13 cellular contexts compared by ENCODE assay signal in genomic region chrX:135888976-135889375, GRCh38. TPM values are rescaled to one million over a fixed set of nuclear protein-coding genes. Genes with fewer than 3 reads are reported as not detected.
DNase-seq lines count a peak whose midpoint lies in the region; ATAC-seq, FAIRE-seq and TF ChIP-seq lines count a peak whose summit lies in the region.
"Not testable (repeated sequence)": the region's sequence is repeated elsewhere in the genome, so short reads cannot be mapped to it uniquely, and the experiment has no call there.
"Had no signal": no experiment of that assay in that cellular context is flagged by ENCODE, and none has a peak within 500 bp of the region (broad histone marks: within the 10 kb centered on the region; RNA-seq: fewer than 3 reads in every experiment).

No MANE protein-coding gene starts in this region.

- H3K23me2 ChIP-seq in H9 (ENCODE audit: insufficient read length, low read depth, low read length, poor library complexity, severe bottlenecking): not testable (repeated sequence)

- not testable (repeated sequence) for H3K79me2 ChIP-seq in H9 (ENCODE audit: insufficient read depth, low read length); HepG2 (ENCODE audit: insufficient read depth, low read length)

- not testable (repeated sequence) for H2BK120ac ChIP-seq in H9 (ENCODE audit: low read depth, low read length, poor library complexity, severe bottlenecking)

- H2BK5ac ChIP-seq in H9 (ENCODE audit: insufficient read length, low read length): not testable (repeated sequence)

- not testable (repeated sequence) for ATAC-seq in HepG2; stimulated activated naive CD8-positive, alpha-beta T cell treated with anti-CD3 and anti-CD28 coated beads, Interleukin-15, amount 100 ng/mL, for 72 hours

- H3K14ac ChIP-seq in H9 (ENCODE audit: insufficient read depth, low read length): not testable (repeated sequence)

- H3K23ac ChIP-seq in H9 (ENCODE audit: insufficient read length, low read depth, low read length): not testable (repeated sequence)

- not testable (repeated sequence) for TF ChIP-seq EP300 in HepG2 (IDR thresholded peaks at IDR 0.05; ENCODE audit: low read depth in 2 of 2, low read length in 2 of 2); HepG2 (CRISPR knock-in tag; IDR thresholded peaks at IDR 0.05; ENCODE audit: borderline replicate concordance)

- not testable (repeated sequence) for H3T11ph ChIP-seq in H9 (ENCODE audit: low read length)

- not testable (repeated sequence) for H2AFZ ChIP-seq in H9 (ENCODE audit: low read length); HepG2 (ENCODE audit: low read length)

- H4K20me1 ChIP-seq in H9 (ENCODE audit: control insufficient read depth, insufficient read depth, insufficient read length); HepG2 (ENCODE audit: insufficient read depth, low read length): not testable (repeated sequence)

- H2BK20ac ChIP-seq in H9 (ENCODE audit: low read depth, low read length, poor library complexity, severe bottlenecking): not testable (repeated sequence)

- in situ Hi-C loops in HepG2 (cut with HindIII; ENCODE audit: extremely low pct_ligation_motif_present, low pct_unique_long_range_greater_than_20kb): not testable (repeated sequence)

- TF ChIP-seq RAD21 in HepG2 (CRISPR knock-in tag; IDR thresholded peaks at IDR 0.05): not testable (repeated sequence)

- CTCF ChIA-PET in activated CD4-positive, alpha-beta T cell treated with anti-CD3 and anti-CD28 coated beads, Interleukin-2, amount 10 ng/mL, durations not matched to agents 7 days and 5 days (lab: Charles Lee); activated naive CD4-positive, alpha-beta T cell treated with anti-CD3 and anti-CD28 coated beads, Interleukin-2, amount 10 ng/mL, durations not matched to agents 7 days and 5 days (lab: Charles Lee); HepG2 (lab: Yijun Ruan, JAX; ENCODE audit: low intra/inter-chr PET ratio, low total read pairs): not testable (repeated sequence)

- not testable (repeated sequence) for FAIRE-seq in HepG2 (lab: Jason Lieb, UNC)

- peak; percentile 37; the same call in 2 of the 3 replicates for TF ChIP-seq CTCF in H9 (conservative IDR thresholded peaks at IDR 0.05)
- TF ChIP-seq CTCF in HepG2 (CRISPR knock-in tag; IDR thresholded peaks at IDR 0.05): peak; percentile 56

- not testable (repeated sequence) for H4K5ac ChIP-seq in H9 (ENCODE audit: insufficient read length, low read depth, low read length)

- not testable (repeated sequence) for H2BK15ac ChIP-seq in H9 (ENCODE audit: low read depth, low read length)

- not testable (repeated sequence) for H3K27ac ChIP-seq in H9 (ENCODE audit: insufficient read length, low read depth, low read length); HepG2 (ENCODE audit: extremely low read length, insufficient read depth, low read length)

- not testable (repeated sequence) for H4K91ac ChIP-seq in H9 (ENCODE audit: insufficient read length, low read depth, low read length)

- WGBS in H9 (ENCODE audit: extremely low coverage, insufficient read length, low lambda C conversion rate): no CpG with 5 or more reads among the region's 15 CpGs
- 4% methylated on average over 5 of the region's 15 CpGs for WGBS in HepG2 (ENCODE audit: low lambda C conversion rate)

- not testable (repeated sequence) for BruUV-seq in HepG2 (replicated peaks; lab: Mats Ljungman, UMichigan)

- not testable (repeated sequence) for H3K4me3 ChIP-seq in HepG2 (replicated peaks in 1 of 3; ENCODE audit: insufficient read depth in 1 of 3, low read depth in 2 of 3, low read length in 3 of 3)

- H3K36me3 ChIP-seq in HepG2 (replicated peaks in 1 of 2; ENCODE audit: control insufficient read depth in 1 of 2, insufficient read depth in 2 of 2, low read length in 2 of 2): not testable (repeated sequence)

- H4K8ac ChIP-seq in H9 (replicated peaks; ENCODE audit: insufficient read length, low read depth, low read length): not testable (repeated sequence)

- H3K27me3 ChIP-seq in H9 (ENCODE audit: insufficient read depth, low read length); HepG2 (ENCODE audit: control insufficient read depth in 1 of 2, insufficient read depth in 2 of 2, low read length in 2 of 2): not testable (repeated sequence)

- peaks cover 43 to 52% of the 10 kb centered on the region in 2 experiments for H3K9me3 Mint-ChIP-seq in H9
- not testable (repeated sequence) for H3K9me3 Mint-ChIP-seq in activated CD4-positive, alpha-beta T cell treated with anti-CD3 and anti-CD28 coated beads, Interleukin-2, amount 10 ng/mL, durations not matched to agents 7 days and 5 days; activated naive CD4-positive, alpha-beta T cell treated with anti-CD3 and anti-CD28 coated beads, Interleukin-2, amount 10 ng/mL, durations not matched to agents 7 days and 5 days; stimulated activated naive CD8-positive, alpha-beta T cell treated with anti-CD3 and anti-CD28 coated beads, Interleukin-15, amount 100 ng/mL, for 72 hours

- H3K4me1 ChIP-seq in H9 (ENCODE audit: insufficient read depth, low read length); HepG2 (ENCODE audit: insufficient read depth, low read length): not testable (repeated sequence)

- intact Hi-C loops in HepG2 (cut with micrococcal nuclease; ENCODE audit: unreplicated experiment): not testable (repeated sequence)

- not testable (repeated sequence) for H3K4me1 Mint-ChIP-seq in H9; activated CD4-positive, alpha-beta T cell treated with anti-CD3 and anti-CD28 coated beads, Interleukin-2, amount 10 ng/mL, durations not matched to agents 7 days and 5 days; activated naive CD4-positive, alpha-beta T cell treated with anti-CD3 and anti-CD28 coated beads, Interleukin-2, amount 10 ng/mL, durations not matched to agents 7 days and 5 days; stimulated activated naive CD8-positive, alpha-beta T cell treated with anti-CD3 and anti-CD28 coated beads, Interleukin-15, amount 100 ng/mL, for 72 hours

- H3K79me1 ChIP-seq in H9 (ENCODE audit: insufficient read depth, low read depth, low read length, poor library complexity, severe bottlenecking): not testable (repeated sequence)

- TF ChIP-seq POLR2A in HepG2 (IDR thresholded peaks at IDR 0.05; ENCODE audit: insufficient read depth in 1 of 2, low read depth in 2 of 2, low read length in 2 of 2): not testable (repeated sequence)

- H3K36me3 Mint-ChIP-seq in H9 (ENCODE audit: insufficient read depth in 1 of 3, low read depth in 3 of 3); activated CD4-positive, alpha-beta T cell treated with anti-CD3 and anti-CD28 coated beads, Interleukin-2, amount 10 ng/mL, durations not matched to agents 7 days and 5 days (ENCODE audit: low read depth); activated naive CD4-positive, alpha-beta T cell treated with anti-CD3 and anti-CD28 coated beads, Interleukin-2, amount 10 ng/mL, durations not matched to agents 7 days and 5 days: not testable (repeated sequence)

- H3K27ac Mint-ChIP-seq in H9; activated CD4-positive, alpha-beta T cell treated with anti-CD3 and anti-CD28 coated beads, Interleukin-2, amount 10 ng/mL, durations not matched to agents 7 days and 5 days; activated naive CD4-positive, alpha-beta T cell treated with anti-CD3 and anti-CD28 coated beads, Interleukin-2, amount 10 ng/mL, durations not matched to agents 7 days and 5 days; stimulated activated naive CD8-positive, alpha-beta T cell treated with anti-CD3 and anti-CD28 coated beads, Interleukin-15, amount 100 ng/mL, for 72 hours: not testable (repeated sequence)

- H3K4me2 ChIP-seq in H9 (ENCODE audit: insufficient read depth, insufficient read length, low read length); HepG2 (ENCODE audit: low read depth, low read length): not testable (repeated sequence)

- not testable (repeated sequence) for H3K4ac ChIP-seq in H9 (ENCODE audit: low read depth, low read length)

- H3K9me3 ChIP-seq in H9 (ENCODE audit: control insufficient read depth, low read depth, low read length): peaks cover 39% of the 10 kb centered on the region
- not testable (repeated sequence) for H3K9me3 ChIP-seq in HepG2 (ENCODE audit: low read length)

- H3K18ac ChIP-seq in H9 (ENCODE audit: insufficient read length, low read depth, low read length): not testable (repeated sequence)

- H3K56ac ChIP-seq in H9 (ENCODE audit: insufficient read length, low read depth, low read length): not testable (repeated sequence)

- not testable (repeated sequence) for H3K9ac ChIP-seq in H9 (ENCODE audit: extremely low read depth, insufficient read length, low read length); HepG2 (ENCODE audit: insufficient read depth, low read depth, low read length)

- H2BK12ac ChIP-seq in H9 (ENCODE audit: insufficient read length, low read depth, low read length): not testable (repeated sequence)

- H3K4me3 Mint-ChIP-seq in H9; activated CD4-positive, alpha-beta T cell treated with anti-CD3 and anti-CD28 coated beads, Interleukin-2, amount 10 ng/mL, durations not matched to agents 7 days and 5 days; activated naive CD4-positive, alpha-beta T cell treated with anti-CD3 and anti-CD28 coated beads, Interleukin-2, amount 10 ng/mL, durations not matched to agents 7 days and 5 days; stimulated activated naive CD8-positive, alpha-beta T cell treated with anti-CD3 and anti-CD28 coated beads, Interleukin-15, amount 100 ng/mL, for 72 hours: not testable (repeated sequence)

- H3K27me3 Mint-ChIP-seq in H9 (ENCODE audit: low read depth); activated CD4-positive, alpha-beta T cell treated with anti-CD3 and anti-CD28 coated beads, Interleukin-2, amount 10 ng/mL, durations not matched to agents 7 days and 5 days; activated naive CD4-positive, alpha-beta T cell treated with anti-CD3 and anti-CD28 coated beads, Interleukin-2, amount 10 ng/mL, durations not matched to agents 7 days and 5 days; stimulated activated naive CD8-positive, alpha-beta T cell treated with anti-CD3 and anti-CD28 coated beads, Interleukin-15, amount 100 ng/mL, for 72 hours: not testable (repeated sequence)

- POLR2A ChIA-PET in activated CD4-positive, alpha-beta T cell treated with anti-CD3 and anti-CD28 coated beads, Interleukin-2, amount 10 ng/mL, durations not matched to agents 7 days and 5 days (lab: Charles Lee); HepG2 (lab: Yijun Ruan, JAX): not testable (repeated sequence)

- not testable (repeated sequence) for H2AK5ac ChIP-seq in H9 (ENCODE audit: insufficient read length, low read length)

- DNase-seq in Daoy (ENCODE audit: low read depth): peak; percentile 35
- DNase-seq in H9: not testable (repeated sequence)
- peak; percentile 19 for DNase-seq in NCI-H1048 (lab: John Stamatoyannopoulos, UW)
- DNase-seq in OCI-M1 (lab: John Stamatoyannopoulos, UW): peak; percentile 37
- DNase-seq in activated CD4-positive, alpha-beta T cell treated with anti-CD3 and anti-CD28 coated beads, Interleukin-2, amount 10 ng/mL, durations not matched to agents 7 days and 5 days: peak; percentile 37
- peak; percentile 44 for DNase-seq in activated naive CD4-positive, alpha-beta T cell treated with anti-CD3 and anti-CD28 coated beads, Interleukin-2, amount 10 ng/mL, durations not matched to agents 7 days and 5 days
- peak; percentile 25 for DNase-seq in HepG2 (ENCODE audit: low spot score)
- DNase-seq in stimulated activated naive CD8-positive, alpha-beta T cell treated with anti-CD3 and anti-CD28 coated beads, Interleukin-15, amount 100 ng/mL, for 72 hours: peak; percentile 34 to 47

RNA-seq across cellular contexts. Expression of gene CT45A10, which starts 4.3 kb away (rescaled TPM):
- 0.51 and 1.8 TPM in 2 replicates for total RNA-seq in Daoy (2014; rRNA removed; shearing (Covaris generic))
- not detected in 2 replicates for total RNA-seq in H9 (2021)
- not detected for total RNA-seq in activated CD4-positive, alpha-beta T cell treated with anti-CD3 and anti-CD28 coated beads, Interleukin-2, amount 10 ng/mL, durations not matched to agents 7 days and 5 days
- not detected in 2 replicates for total RNA-seq in HepG2 (2016; rRNA removed; fragmentation: Illumina TruSeq; extraction: Trizol)
- total RNA-seq in HepG2 (2016; cell fraction: cytosol; rRNA removed; fragmentation: Illumina TruSeq; extraction: Trizol; ENCODE audit: low read depth): not detected in 2 replicates
- total RNA-seq in HepG2 (2016; cell fraction: insoluble cytoplasmic fraction; rRNA removed; fragmentation: Illumina TruSeq; extraction: Trizol): not detected in 2 replicates
- total RNA-seq in HepG2 (2016; cell fraction: membrane; rRNA removed; fragmentation: Illumina TruSeq; extraction: Trizol): not detected in 2 replicates
- total RNA-seq in HepG2 (2016; cell fraction: nucleus; rRNA removed; fragmentation: Illumina TruSeq; extraction: Trizol): not detected in 2 replicates
- not detected in 2 replicates for polyA plus RNA-seq in HepG2 (2011; rRNA removed)
- not detected in 2 replicates for polyA plus RNA-seq in HepG2 (2011; cell fraction: cytosol; rRNA removed)
- polyA plus RNA-seq in HepG2 (2011; cell fraction: nucleus; rRNA removed): not detected in 2 replicates
- polyA plus RNA-seq in HepG2 (2012): not detected in 2 replicates
- not detected in 2 replicates for polyA plus RNA-seq in HepG2 (2016; cell fraction: cytosol; fragmentation: Illumina TruSeq; extraction: Trizol; ENCODE audit: low read depth)
- polyA plus RNA-seq in HepG2 (2016; cell fraction: insoluble cytoplasmic fraction; fragmentation: Illumina TruSeq; extraction: Trizol; ENCODE audit: low read depth): not detected in 2 replicates
- polyA plus RNA-seq in HepG2 (2016; cell fraction: membrane; fragmentation: Illumina TruSeq; extraction: Trizol; ENCODE audit: low read depth): not detected in 2 replicates
- not detected in 2 replicates for polyA plus RNA-seq in HepG2 (2016; cell fraction: nucleus; fragmentation: Illumina TruSeq; extraction: Trizol; ENCODE audit: insufficient read depth, low read depth)
- not detected in 2 replicates for polyA minus RNA-seq in HepG2 (2011; rRNA and poly(A)+ RNA removed; ENCODE audit: low replicate concordance)
- not detected in 2 replicates for polyA minus RNA-seq in HepG2 (2011; cell fraction: cytosol; rRNA and poly(A)+ RNA removed)
- polyA minus RNA-seq in HepG2 (2011; cell fraction: nucleus; rRNA and poly(A)+ RNA removed): not detected in 2 replicates
- total RNA-seq: cardiac septum, mucosa of gallbladder, occipital lobe, sciatic nerve had no signal

RNA-seq across cellular contexts. Expression of gene SAGE1, which starts 4.5 kb away (rescaled TPM):
- total RNA-seq in Daoy (2014; rRNA removed; shearing (Covaris generic)): not detected in 2 replicates
- total RNA-seq in H9 (2021): not detected in 2 replicates
- not detected for total RNA-seq in activated CD4-positive, alpha-beta T cell treated with anti-CD3 and anti-CD28 coated beads, Interleukin-2, amount 10 ng/mL, durations not matched to agents 7 days and 5 days
- total RNA-seq in HepG2 (2016; rRNA removed; fragmentation: Illumina TruSeq; extraction: Trizol): not detected in 2 replicates
- not detected in 2 replicates for total RNA-seq in HepG2 (2016; cell fraction: cytosol; rRNA removed; fragmentation: Illumina TruSeq; extraction: Trizol; ENCODE audit: low read depth)
- total RNA-seq in HepG2 (2016; cell fraction: insoluble cytoplasmic fraction; rRNA removed; fragmentation: Illumina TruSeq; extraction: Trizol): not detected in 2 replicates
- total RNA-seq in HepG2 (2016; cell fraction: membrane; rRNA removed; fragmentation: Illumina TruSeq; extraction: Trizol): not detected in 2 replicates
- not detected in 2 replicates for total RNA-seq in HepG2 (2016; cell fraction: nucleus; rRNA removed; fragmentation: Illumina TruSeq; extraction: Trizol)
- polyA plus RNA-seq in HepG2 (2011; rRNA removed): not detected in 2 replicates
- polyA plus RNA-seq in HepG2 (2011; cell fraction: cytosol; rRNA removed): not detected in 2 replicates
- not detected in 2 replicates for polyA plus RNA-seq in HepG2 (2011; cell fraction: nucleus; rRNA removed)
- polyA plus RNA-seq in HepG2 (2012): not detected in 2 replicates
- not detected in 2 replicates for polyA plus RNA-seq in HepG2 (2016; cell fraction: cytosol; fragmentation: Illumina TruSeq; extraction: Trizol; ENCODE audit: low read depth)
- not detected in 2 replicates for polyA plus RNA-seq in HepG2 (2016; cell fraction: insoluble cytoplasmic fraction; fragmentation: Illumina TruSeq; extraction: Trizol; ENCODE audit: low read depth)
- polyA plus RNA-seq in HepG2 (2016; cell fraction: membrane; fragmentation: Illumina TruSeq; extraction: Trizol; ENCODE audit: low read depth): not detected in 2 replicates
- polyA plus RNA-seq in HepG2 (2016; cell fraction: nucleus; fragmentation: Illumina TruSeq; extraction: Trizol; ENCODE audit: insufficient read depth, low read depth): not detected in 2 replicates
- 0.19 TPM in 1 of 2 replicates, not detected in the other for polyA minus RNA-seq in HepG2 (2011; rRNA and poly(A)+ RNA removed; ENCODE audit: low replicate concordance)
- polyA minus RNA-seq in HepG2 (2011; cell fraction: cytosol; rRNA and poly(A)+ RNA removed): not detected in 2 replicates
- not detected in 2 replicates for polyA minus RNA-seq in HepG2 (2011; cell fraction: nucleus; rRNA and poly(A)+ RNA removed)
- total RNA-seq: cardiac septum, left lobe of liver, mucosa of gallbladder, occipital lobe, sciatic nerve had no signal

RNA-seq across cellular contexts. Expression of gene CT45A9, which starts 17.4 kb away (rescaled TPM):
- not detected in 2 replicates for total RNA-seq in Daoy (2014; rRNA removed; shearing (Covaris generic))
- total RNA-seq in H9 (2021) (not detected in 2 replicates), HepG2 (2016; rRNA removed; fragmentation: Illumina TruSeq; extraction: Trizol) (not detected in 2 replicates)
- total RNA-seq in activated CD4-positive, alpha-beta T cell treated with anti-CD3 and anti-CD28 coated beads, Interleukin-2, amount 10 ng/mL, durations not matched to agents 7 days and 5 days: not detected
- total RNA-seq in HepG2 (2016; cell fraction: cytosol; rRNA removed; fragmentation: Illumina TruSeq; extraction: Trizol; ENCODE audit: low read depth): not detected in 2 replicates
- not detected in 2 replicates for total RNA-seq in HepG2 (2016; cell fraction: insoluble cytoplasmic fraction; rRNA removed; fragmentation: Illumina TruSeq; extraction: Trizol)
- total RNA-seq in HepG2 (2016; cell fraction: membrane; rRNA removed; fragmentation: Illumina TruSeq; extraction: Trizol): not detected in 2 replicates
- total RNA-seq in HepG2 (2016; cell fraction: nucleus; rRNA removed; fragmentation: Illumina TruSeq; extraction: Trizol): not detected in 2 replicates
- not detected in 2 replicates for polyA plus RNA-seq in HepG2 (2011; rRNA removed)
- polyA plus RNA-seq in HepG2 (2011; cell fraction: cytosol; rRNA removed): not detected in 2 replicates
- polyA plus RNA-seq in HepG2 (2011; cell fraction: nucleus; rRNA removed): not detected in 2 replicates
- polyA plus RNA-seq in HepG2 (2012): not detected in 2 replicates
- not detected in 2 replicates for polyA plus RNA-seq in HepG2 (2016; cell fraction: cytosol; fragmentation: Illumina TruSeq; extraction: Trizol; ENCODE audit: low read depth)
- polyA plus RNA-seq in HepG2 (2016; cell fraction: insoluble cytoplasmic fraction; fragmentation: Illumina TruSeq; extraction: Trizol; ENCODE audit: low read depth): not detected in 2 replicates
- polyA plus RNA-seq in HepG2 (2016; cell fraction: membrane; fragmentation: Illumina TruSeq; extraction: Trizol; ENCODE audit: low read depth): not detected in 2 replicates
- not detected in 2 replicates for polyA plus RNA-seq in HepG2 (2016; cell fraction: nucleus; fragmentation: Illumina TruSeq; extraction: Trizol; ENCODE audit: insufficient read depth, low read depth)
- not detected in 2 replicates for polyA minus RNA-seq in HepG2 (2011; rRNA and poly(A)+ RNA removed; ENCODE audit: low replicate concordance)
- polyA minus RNA-seq in HepG2 (2011; cell fraction: cytosol; rRNA and poly(A)+ RNA removed): not detected in 2 replicates
- polyA minus RNA-seq in HepG2 (2011; cell fraction: nucleus; rRNA and poly(A)+ RNA removed): not detected in 2 replicates
- total RNA-seq: cardiac septum, left lobe of liver, mucosa of gallbladder, occipital lobe, sciatic nerve had no signal

RNA-seq across cellular contexts. Expression of gene CT45A8, which starts 34.6 kb away (rescaled TPM):
- 0.12 and 0.69 TPM in 2 replicates for total RNA-seq in Daoy (2014; rRNA removed; shearing (Covaris generic))
- not detected in 2 replicates for total RNA-seq in H9 (2021)
- not detected for total RNA-seq in activated CD4-positive, alpha-beta T cell treated with anti-CD3 and anti-CD28 coated beads, Interleukin-2, amount 10 ng/mL, durations not matched to agents 7 days and 5 days
- not detected in 2 replicates for total RNA-seq in HepG2 (2016; rRNA removed; fragmentation: Illumina TruSeq; extraction: Trizol)
- total RNA-seq in HepG2 (2016; cell fraction: cytosol; rRNA removed; fragmentation: Illumina TruSeq; extraction: Trizol; ENCODE audit: low read depth): not detected in 2 replicates
- not detected in 2 replicates for total RNA-seq in HepG2 (2016; cell fraction: insoluble cytoplasmic fraction; rRNA removed; fragmentation: Illumina TruSeq; extraction: Trizol)
- not detected in 2 replicates for total RNA-seq in HepG2 (2016; cell fraction: membrane; rRNA removed; fragmentation: Illumina TruSeq; extraction: Trizol)
- not detected in 2 replicates for total RNA-seq in HepG2 (2016; cell fraction: nucleus; rRNA removed; fragmentation: Illumina TruSeq; extraction: Trizol)
- not detected in 2 replicates for polyA plus RNA-seq in HepG2 (2011; rRNA removed)
- not detected in 2 replicates for polyA plus RNA-seq in HepG2 (2011; cell fraction: cytosol; rRNA removed)
- not detected in 2 replicates for polyA plus RNA-seq in HepG2 (2011; cell fraction: nucleus; rRNA removed)
- not detected in 2 replicates for polyA plus RNA-seq in HepG2 (2012)
- not detected in 2 replicates for polyA plus RNA-seq in HepG2 (2016; cell fraction: cytosol; fragmentation: Illumina TruSeq; extraction: Trizol; ENCODE audit: low read depth)
- polyA plus RNA-seq in HepG2 (2016; cell fraction: insoluble cytoplasmic fraction; fragmentation: Illumina TruSeq; extraction: Trizol; ENCODE audit: low read depth): not detected in 2 replicates
- not detected in 2 replicates for polyA plus RNA-seq in HepG2 (2016; cell fraction: membrane; fragmentation: Illumina TruSeq; extraction: Trizol; ENCODE audit: low read depth)
- polyA plus RNA-seq in HepG2 (2016; cell fraction: nucleus; fragmentation: Illumina TruSeq; extraction: Trizol; ENCODE audit: insufficient read depth, low read depth): not detected in 2 replicates
- polyA minus RNA-seq in HepG2 (2011; rRNA and poly(A)+ RNA removed; ENCODE audit: low replicate concordance): not detected in 2 replicates
- not detected in 2 replicates for polyA minus RNA-seq in HepG2 (2011; cell fraction: cytosol; rRNA and poly(A)+ RNA removed)
- polyA minus RNA-seq in HepG2 (2011; cell fraction: nucleus; rRNA and poly(A)+ RNA removed): not detected in 2 replicates
- total RNA-seq: cardiac septum, left lobe of liver, mucosa of gallbladder, occipital lobe, sciatic nerve had no signal

RNA-seq across cellular contexts. Expression of gene CT45A7, which starts 51.9 kb away (rescaled TPM):
- not detected in 2 replicates for total RNA-seq in Daoy (2014; rRNA removed; shearing (Covaris generic))
- total RNA-seq in H9 (2021) (not detected in 2 replicates), HepG2 (2016; rRNA removed; fragmentation: Illumina TruSeq; extraction: Trizol) (not detected in 2 replicates)
- not detected for total RNA-seq in activated CD4-positive, alpha-beta T cell treated with anti-CD3 and anti-CD28 coated beads, Interleukin-2, amount 10 ng/mL, durations not matched to agents 7 days and 5 days
- not detected in 2 replicates for total RNA-seq in HepG2 (2016; cell fraction: cytosol; rRNA removed; fragmentation: Illumina TruSeq; extraction: Trizol; ENCODE audit: low read depth)
- not detected in 2 replicates for total RNA-seq in HepG2 (2016; cell fraction: insoluble cytoplasmic fraction; rRNA removed; fragmentation: Illumina TruSeq; extraction: Trizol)
- not detected in 2 replicates for total RNA-seq in HepG2 (2016; cell fraction: membrane; rRNA removed; fragmentation: Illumina TruSeq; extraction: Trizol)
- not detected in 2 replicates for total RNA-seq in HepG2 (2016; cell fraction: nucleus; rRNA removed; fragmentation: Illumina TruSeq; extraction: Trizol)
- not detected in 2 replicates for polyA plus RNA-seq in HepG2 (2011; rRNA removed)
- polyA plus RNA-seq in HepG2 (2011; cell fraction: cytosol; rRNA removed): not detected in 2 replicates
- not detected in 2 replicates for polyA plus RNA-seq in HepG2 (2011; cell fraction: nucleus; rRNA removed)
- not detected in 2 replicates for polyA plus RNA-seq in HepG2 (2012)
- polyA plus RNA-seq in HepG2 (2016; cell fraction: cytosol; fragmentation: Illumina TruSeq; extraction: Trizol; ENCODE audit: low read depth): not detected in 2 replicates
- polyA plus RNA-seq in HepG2 (2016; cell fraction: insoluble cytoplasmic fraction; fragmentation: Illumina TruSeq; extraction: Trizol; ENCODE audit: low read depth): not detected in 2 replicates
- not detected in 2 replicates for polyA plus RNA-seq in HepG2 (2016; cell fraction: membrane; fragmentation: Illumina TruSeq; extraction: Trizol; ENCODE audit: low read depth)
- polyA plus RNA-seq in HepG2 (2016; cell fraction: nucleus; fragmentation: Illumina TruSeq; extraction: Trizol; ENCODE audit: insufficient read depth, low read depth): not detected in 2 replicates
- not detected in 2 replicates for polyA minus RNA-seq in HepG2 (2011; rRNA and poly(A)+ RNA removed; ENCODE audit: low replicate concordance)
- not detected in 2 replicates for polyA minus RNA-seq in HepG2 (2011; cell fraction: cytosol; rRNA and poly(A)+ RNA removed)
- polyA minus RNA-seq in HepG2 (2011; cell fraction: nucleus; rRNA and poly(A)+ RNA removed): not detected in 2 replicates
- total RNA-seq: cardiac septum, left lobe of liver, mucosa of gallbladder, occipital lobe, sciatic nerve had no signal
